In genomic region chr1:2460996-2461751, GRCh38 we compare ENCODE assay signal across 25 cellular contexts.
"Had no signal": no experiment of that assay in that cellular context is flagged by ENCODE, and none has a peak within 500 bp of the region (broad histone marks: within the 10 kb centered on the region; RNA-seq: fewer than 3 reads in every experiment).

No MANE protein-coding gene starts in this region.

- H3K27ac ChIP-seq: cardiac muscle cell, left ventricle myocardium inferior, neural progenitor cell, psoas muscle, right atrium auricular region, stomach, testis, uterus had no signal

- H3K4me3 Mint-ChIP-seq: activated naive CD8-positive, alpha-beta T cell treated with anti-CD3 and anti-CD28 coated beads for 36 hours; activated T-cell treated with anti-CD3 and anti-CD28 coated beads, Interleukin-2, amount 50 U/mL, for 4 hours; effector memory CD8-positive, alpha-beta T cell; immature natural killer cell; mesothelial cell of epicardium; naive thymus-derived CD8-positive, alpha-beta T cell; neural progenitor cell; T-helper 2 cell treated with Interferon-gamma antibody and Interleukin-4, amounts not matched to agents 5 μg/mL and 100 μg/mL, for 36 hours had no signal

- H3K36me3 Mint-ChIP-seq: activated naive CD8-positive, alpha-beta T cell treated with anti-CD3 and anti-CD28 coated beads for 36 hours; immature natural killer cell; mesothelial cell of epicardium; neural progenitor cell had no signal

- H3K4me1 ChIP-seq: neural progenitor cell, psoas muscle, uterus had no signal

- H3K4me3 ChIP-seq: cardiac muscle cell, left ventricle myocardium inferior, neural progenitor cell, psoas muscle, right atrium auricular region, stomach, testis, uterus had no signal

- H3K9ac ChIP-seq: neural progenitor cell had no signal

- H3K4me1 Mint-ChIP-seq: activated naive CD8-positive, alpha-beta T cell treated with anti-CD3 and anti-CD28 coated beads for 36 hours had no signal

- H3K36me3 ChIP-seq: cardiac muscle cell, left ventricle myocardium inferior, neural progenitor cell, right atrium auricular region, stomach, uterus had no signal

- H3K9me3 Mint-ChIP-seq: activated naive CD8-positive, alpha-beta T cell treated with anti-CD3 and anti-CD28 coated beads for 36 hours; activated T-cell treated with anti-CD3 and anti-CD28 coated beads, Interleukin-2, amount 50 U/mL, for 4 hours; activated T-helper 2 cell treated with anti-CD3 and anti-CD28 coated beads, Interferon-gamma antibody, Interleukin-2, Interleukin-4, amounts not matched to agents 10 μg/mL and 5 μg/mL and 100 μg/mL, durations not matched to agents 14 hours and 24 hours and 36 hours; effector memory CD8-positive, alpha-beta T cell; immature natural killer cell; mesothelial cell of epicardium; naive thymus-derived CD8-positive, alpha-beta T cell; T-helper 2 cell treated with Interferon-gamma antibody and Interleukin-4, amounts not matched to agents 5 μg/mL and 100 μg/mL, for 36 hours had no signal

- ATAC-seq: activated T-cell treated with anti-CD3 and anti-CD28 coated beads, Interleukin-2, amount 50 U/mL, for 4 hours; effector memory CD8-positive, alpha-beta T cell; esophagus mucosa; naive thymus-derived CD8-positive, alpha-beta T cell had no signal

- H3K9me3 ChIP-seq: left ventricle myocardium inferior, psoas muscle, right atrium auricular region, stomach, testis, uterus had no signal

- H3K4me2 ChIP-seq: neural progenitor cell had no signal

- H2AFZ ChIP-seq: neural progenitor cell had no signal

- H3K27ac Mint-ChIP-seq: activated naive CD8-positive, alpha-beta T cell treated with anti-CD3 and anti-CD28 coated beads for 36 hours; activated T-helper 2 cell treated with anti-CD3 and anti-CD28 coated beads, Interferon-gamma antibody, Interleukin-2, Interleukin-4, amounts not matched to agents 10 μg/mL and 5 μg/mL and 100 μg/mL, durations not matched to agents 14 hours and 24 hours and 36 hours; effector memory CD8-positive, alpha-beta T cell; immature natural killer cell; mesothelial cell of epicardium; naive thymus-derived CD8-positive, alpha-beta T cell; neural progenitor cell; T-helper 2 cell treated with Interferon-gamma antibody and Interleukin-4, amounts not matched to agents 5 μg/mL and 100 μg/mL, for 36 hours had no signal

- DNase-seq: activated CD4-positive, alpha-beta T cell treated with anti-CD3 and anti-CD28 coated beads, Interleukin-2, amount 50 U/mL, for 4 hours; activated CD8-positive, alpha-beta memory T cell treated with anti-CD3 and anti-CD28 coated beads for 24 hours; activated CD8-positive, alpha-beta memory T cell treated with anti-CD3 and anti-CD28 coated beads, Interleukin-2, amount 50 U/mL, for 48 hours; activated naive CD4-positive, alpha-beta T cell treated with Interleukin-2 at 50 U/mL for 16 hours; activated naive CD8-positive, alpha-beta T cell treated with anti-CD3 and anti-CD28 coated beads for 36 hours; activated T-cell treated with anti-CD3 and anti-CD28 coated beads, Interleukin-2, amount 50 U/mL, for 4 hours; effector memory CD8-positive, alpha-beta T cell; foreskin melanocyte; immature natural killer cell; left ventricle myocardium inferior; naive thymus-derived CD8-positive, alpha-beta T cell; psoas muscle; stimulated activated CD4-positive, alpha-beta T cell treated with anti-CD3 and anti-CD28 coated beads, Interleukin-12 subunit alpha, Interleukin-12 subunit beta, amount 100 ng/mL, for 4 hours; stimulated activated CD4-positive, alpha-beta T cell treated with anti-CD3 and anti-CD28 coated beads, Interleukin-4, amount 100 ng/mL, for 4 hours; stomach; testis; trophoblast cell; uterus had no signal

- H3K27me3 ChIP-seq: cardiac muscle cell, testis had no signal
